1 cellular context compared by ENCODE assay signal in the genomic region with DNA sequence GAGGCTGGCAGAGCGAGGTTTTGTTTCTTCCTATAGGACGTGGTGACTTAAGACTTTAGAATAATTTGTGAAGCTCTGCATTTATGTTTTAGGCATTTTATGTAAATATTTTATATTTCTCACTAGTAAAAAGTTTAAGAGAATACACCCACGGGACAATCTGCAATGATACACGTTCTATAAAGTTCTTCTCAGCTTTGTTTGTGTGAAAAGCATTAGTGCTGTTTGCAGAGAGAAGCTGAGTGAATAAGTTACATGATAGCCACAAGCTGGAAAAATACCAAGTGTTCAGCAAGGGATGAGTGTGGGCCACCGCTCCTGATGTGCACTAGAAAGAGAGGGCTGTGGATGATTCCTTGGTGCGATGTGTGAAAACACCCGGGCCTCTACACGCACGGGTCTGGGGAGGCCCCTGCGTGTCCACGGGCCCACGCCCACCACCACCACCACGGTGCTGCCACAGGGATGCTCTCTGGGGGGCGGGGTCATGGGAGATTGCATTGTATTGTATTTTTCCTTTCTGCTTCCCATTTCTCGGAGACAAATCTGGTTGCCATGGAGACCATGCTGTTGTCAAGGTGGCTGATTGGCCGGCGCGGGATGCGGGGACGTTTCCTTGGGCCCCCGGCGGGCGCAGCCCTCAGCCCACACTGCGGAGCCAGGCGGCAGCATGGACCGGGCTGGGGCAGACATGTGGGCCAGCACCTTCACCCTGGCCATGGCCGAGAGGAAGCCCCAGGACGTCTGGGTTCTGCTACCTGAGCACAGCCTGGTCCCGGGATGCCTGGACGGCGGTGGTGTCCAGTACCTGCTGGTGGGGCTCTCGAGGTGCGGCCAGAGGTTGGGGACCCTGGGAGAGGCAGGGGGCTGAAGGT.
TF ChIP-seq lines count a peak whose summit lies in the region.

A gene (plus strand): TSS at position 643 of the 875 bp plus-strand sequence. CDS start 28 bp downstream, at position 671.

TF ChIP-seq in IMR-90, 13 proteins besides CTCF, POLR2A, EP300 and RAD21:
- TF ChIP-seq SMC3 (IDR thresholded peaks at IDR 0.05; ENCODE audit: low read depth, low read length) = no peak
- no peak for TF ChIP-seq RCOR1 (IDR thresholded peaks at IDR 0.05; ENCODE audit: insufficient replicate concordance, low read length)
- no peak for TF ChIP-seq BHLHE40 (IDR thresholded peaks at IDR 0.05; ENCODE audit: low read depth, low read length)
- no peak for TF ChIP-seq CEBPB (IDR thresholded peaks at IDR 0.05; ENCODE audit: low read depth, low read length)
- no peak for TF ChIP-seq FOS (IDR thresholded peaks at IDR 0.05; ENCODE audit: low read depth, low read length)
- no peak for TF ChIP-seq NFE2L2 (IDR thresholded peaks at IDR 0.05; ENCODE audit: low read depth, low read length)
- no peak for TF ChIP-seq CHD1 (IDR thresholded peaks at IDR 0.05; ENCODE audit: low read depth, low read length)
- TF ChIP-seq, protein P1, sequence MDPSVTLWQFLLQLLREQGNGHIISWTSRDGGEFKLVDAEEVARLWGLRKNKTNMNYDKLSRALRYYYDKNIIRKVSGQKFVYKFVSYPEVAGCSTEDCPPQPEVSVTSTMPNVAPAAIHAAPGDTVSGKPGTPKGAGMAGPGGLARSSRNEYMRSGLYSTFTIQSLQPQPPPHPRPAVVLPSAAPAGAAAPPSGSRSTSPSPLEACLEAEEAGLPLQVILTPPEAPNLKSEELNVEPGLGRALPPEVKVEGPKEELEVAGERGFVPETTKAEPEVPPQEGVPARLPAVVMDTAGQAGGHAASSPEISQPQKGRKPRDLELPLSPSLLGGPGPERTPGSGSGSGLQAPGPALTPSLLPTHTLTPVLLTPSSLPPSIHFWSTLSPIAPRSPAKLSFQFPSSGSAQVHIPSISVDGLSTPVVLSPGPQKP (IDR thresholded peaks at IDR 0.05; ENCODE audit: borderline replicate concordance, low read depth, low read length) = no peak
- TF ChIP-seq, protein P2, sequence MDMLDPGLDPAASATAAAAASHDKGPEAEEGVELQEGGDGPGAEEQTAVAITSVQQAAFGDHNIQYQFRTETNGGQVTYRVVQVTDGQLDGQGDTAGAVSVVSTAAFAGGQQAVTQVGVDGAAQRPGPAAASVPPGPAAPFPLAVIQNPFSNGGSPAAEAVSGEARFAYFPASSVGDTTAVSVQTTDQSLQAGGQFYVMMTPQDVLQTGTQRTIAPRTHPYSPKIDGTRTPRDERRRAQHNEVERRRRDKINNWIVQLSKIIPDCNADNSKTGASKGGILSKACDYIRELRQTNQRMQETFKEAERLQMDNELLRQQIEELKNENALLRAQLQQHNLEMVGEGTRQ (IDR thresholded peaks at IDR 0.05; ENCODE audit: low read depth, low read length) = no peak
- no peak for TF ChIP-seq MAZ (IDR thresholded peaks at IDR 0.05; ENCODE audit: borderline replicate concordance, low read depth, low read length)
- TF ChIP-seq MXI1 (IDR thresholded peaks at IDR 0.05; ENCODE audit: borderline replicate concordance, low read depth, low read length) = no peak
